32 cellular contexts compared by ENCODE assay signal in genomic region chr13:74144269-74144668, GRCh38.
"Had no signal": no experiment of that assay in that cellular context is flagged by ENCODE, and none has a peak within 500 bp of the region (broad histone marks: within the 10 kb centered on the region; RNA-seq: fewer than 3 reads in every experiment).

No MANE protein-coding gene starts in this region.

- H3K36me3 Mint-ChIP-seq: activated CD4-positive, alpha-beta memory T cell treated with anti-CD3 and anti-CD28 coated beads for 36 hours; activated naive CD4-positive, alpha-beta T cell treated with anti-CD3 and anti-CD28 coated beads, Interleukin-2, amount 10 ng/mL, durations not matched to agents 7 days and 5 days; activated naive CD4-positive, alpha-beta T cell treated with anti-CD3 and anti-CD28 coated beads, Interleukin-2, amount 50 U/mL, for 72 hours; activated naive CD8-positive, alpha-beta T cell treated with anti-CD3 and anti-CD28 coated beads, Interleukin-2, amount 10 ng/mL, durations not matched to agents 7 days and 5 days; brain had no signal

- H3K4me1 Mint-ChIP-seq: activated CD4-positive, alpha-beta T cell treated with anti-CD3 and anti-CD28 coated beads for 36 hours; activated CD4-positive, alpha-beta T cell treated with anti-CD3 and anti-CD28 coated beads, Interleukin-2, amount 10 ng/mL, durations not matched to agents 24 days and 14 days; activated naive CD4-positive, alpha-beta T cell treated with anti-CD3 and anti-CD28 coated beads, Interleukin-2, amount 10 ng/mL, durations not matched to agents 7 days and 5 days; activated naive CD8-positive, alpha-beta T cell treated with anti-CD3 and anti-CD28 coated beads, Interleukin-2, amount 10 ng/mL, durations not matched to agents 7 days and 5 days had no signal

- H3K4me3 ChIP-seq: ascending aorta, breast epithelium, cardiac muscle cell, colonic mucosa, heart left ventricle had no signal

- H3K27me3 ChIP-seq: ascending aorta, breast epithelium, cardiac muscle cell, colonic mucosa, heart left ventricle had no signal

- H3K27me3 Mint-ChIP-seq: activated CD4-positive, alpha-beta memory T cell treated with anti-CD3 and anti-CD28 coated beads for 36 hours; activated CD4-positive, alpha-beta T cell treated with anti-CD3 and anti-CD28 coated beads for 36 hours; activated naive CD8-positive, alpha-beta T cell treated with anti-CD3 and anti-CD28 coated beads, Interleukin-2, amount 10 ng/mL, durations not matched to agents 7 days and 5 days; activated T-cell treated with anti-CD3 and anti-CD28 coated beads, Interleukin-2, amount 50 U/mL, for 24 hours; T-helper 17 cell had no signal

- DNase-seq: activated CD4-positive, alpha-beta memory T cell treated with anti-CD3 and anti-CD28 coated beads for 36 hours; activated CD4-positive, alpha-beta T cell treated with anti-CD3 and anti-CD28 coated beads for 36 hours; activated CD4-positive, alpha-beta T cell treated with anti-CD3 and anti-CD28 coated beads, Interleukin-2, amount 10 ng/mL, durations not matched to agents 24 days and 14 days; activated CD4-positive, CD25-positive, alpha-beta regulatory T cell; activated CD4-positive, CD25-positive, alpha-beta regulatory T cell treated with anti-CD3 and anti-CD28 coated beads, Interleukin-2, amount 50 U/mL, for 72 hours; activated CD8-positive, alpha-beta memory T cell treated with anti-CD3 and anti-CD28 coated beads, Interleukin-2, amount 50 U/mL, for 48 hours; activated CD8-positive, alpha-beta T cell treated with anti-CD3 and anti-CD28 coated beads, Interleukin-2, amount 10 ng/mL, durations not matched to agents 7 days and 5 days; activated gamma-delta T cell; activated naive CD4-positive, alpha-beta T cell; activated naive CD4-positive, alpha-beta T cell treated with anti-CD3 and anti-CD28 coated beads, Interleukin-2, amount 10 ng/mL, durations not matched to agents 7 days and 5 days; activated naive CD8-positive, alpha-beta T cell treated with anti-CD3 and anti-CD28 coated beads, Interleukin-2, amount 10 ng/mL, durations not matched to agents 7 days and 5 days; activated T-cell treated with anti-CD3 and anti-CD28 coated beads for 4 hours; activated T-cell treated with anti-CD3 and anti-CD28 coated beads, Interleukin-2, amount 50 U/mL, for 24 hours; activated T-cell treated with anti-CD3 and anti-CD28 coated beads, Interleukin-2, amount 50 U/mL, for 72 hours; central memory CD4-positive, alpha-beta T cell; cerebellar nuclear complex; colonic mucosa; effector CD8-positive, alpha-beta T cell; foreskin fibroblast; heart left ventricle; T-helper 1 cell; T-helper 17 cell; T1000 had no signal

- H3K4me3 Mint-ChIP-seq: activated CD4-positive, alpha-beta memory T cell treated with anti-CD3 and anti-CD28 coated beads for 36 hours; activated CD4-positive, alpha-beta T cell treated with anti-CD3 and anti-CD28 coated beads for 36 hours; activated CD4-positive, alpha-beta T cell treated with anti-CD3 and anti-CD28 coated beads, Interleukin-2, amount 10 ng/mL, durations not matched to agents 24 days and 14 days; activated CD8-positive, alpha-beta T cell treated with anti-CD3 and anti-CD28 coated beads, Interleukin-2, amount 10 ng/mL, durations not matched to agents 7 days and 5 days; activated naive CD4-positive, alpha-beta T cell treated with anti-CD3 and anti-CD28 coated beads, Interleukin-2, amount 10 ng/mL, durations not matched to agents 7 days and 5 days; activated naive CD8-positive, alpha-beta T cell treated with anti-CD3 and anti-CD28 coated beads, Interleukin-2, amount 10 ng/mL, durations not matched to agents 7 days and 5 days; activated T-cell treated with anti-CD3 and anti-CD28 coated beads, Interleukin-2, amount 50 U/mL, for 24 hours; activated T-cell treated with anti-CD3 and anti-CD28 coated beads, Interleukin-2, amount 50 U/mL, for 72 hours; brain; T-helper 17 cell; T-helper 2 cell treated with Interferon-gamma antibody and Interleukin-4, amounts not matched to agents 5 μg/mL and 100 μg/mL, for 36 hours had no signal

- H3K27ac ChIP-seq: ascending aorta, breast epithelium, cardiac muscle cell, colonic mucosa, epithelial cell of prostate, heart left ventricle had no signal

- ATAC-seq: activated CD4-positive, alpha-beta T cell treated with anti-CD3 and anti-CD28 coated beads for 36 hours; activated CD8-positive, alpha-beta T cell treated with anti-CD3 and anti-CD28 coated beads, Interleukin-2, amount 10 ng/mL, durations not matched to agents 7 days and 5 days; activated naive CD4-positive, alpha-beta T cell treated with anti-CD3 and anti-CD28 coated beads, Interleukin-2, amount 50 U/mL, for 72 hours; activated T-cell treated with anti-CD3 and anti-CD28 coated beads, Interleukin-2, amount 50 U/mL, for 72 hours; heart left ventricle; T-helper 17 cell had no signal

- H3K9me3 Mint-ChIP-seq: activated CD4-positive, alpha-beta memory T cell treated with anti-CD3 and anti-CD28 coated beads for 36 hours; activated CD4-positive, alpha-beta T cell treated with anti-CD3 and anti-CD28 coated beads, Interleukin-2, amount 10 ng/mL, durations not matched to agents 24 days and 14 days; activated naive CD4-positive, alpha-beta T cell treated with anti-CD3 and anti-CD28 coated beads, Interleukin-2, amount 10 ng/mL, durations not matched to agents 7 days and 5 days; activated naive CD8-positive, alpha-beta T cell treated with anti-CD3 and anti-CD28 coated beads, Interleukin-2, amount 10 ng/mL, durations not matched to agents 7 days and 5 days; activated T-cell treated with anti-CD3 and anti-CD28 coated beads, Interleukin-2, amount 50 U/mL, for 24 hours; activated T-cell treated with anti-CD3 and anti-CD28 coated beads, Interleukin-2, amount 50 U/mL, for 72 hours; brain; T-helper 2 cell treated with Interferon-gamma antibody and Interleukin-4, amounts not matched to agents 5 μg/mL and 100 μg/mL, for 36 hours had no signal

- H3K36me3 ChIP-seq: ascending aorta, breast epithelium, cardiac muscle cell, colonic mucosa, heart left ventricle had no signal

- H3K9me3 ChIP-seq: ascending aorta, breast epithelium, colonic mucosa, heart left ventricle had no signal

- H3K27ac Mint-ChIP-seq: activated CD4-positive, alpha-beta memory T cell treated with anti-CD3 and anti-CD28 coated beads for 36 hours; activated CD4-positive, alpha-beta T cell treated with anti-CD3 and anti-CD28 coated beads for 36 hours; activated CD4-positive, alpha-beta T cell treated with anti-CD3 and anti-CD28 coated beads, Interleukin-2, amount 10 ng/mL, durations not matched to agents 24 days and 14 days; activated CD8-positive, alpha-beta T cell treated with anti-CD3 and anti-CD28 coated beads, Interleukin-2, amount 10 ng/mL, durations not matched to agents 7 days and 5 days; activated naive CD4-positive, alpha-beta T cell treated with anti-CD3 and anti-CD28 coated beads, Interleukin-2, amount 10 ng/mL, durations not matched to agents 7 days and 5 days; activated naive CD4-positive, alpha-beta T cell treated with anti-CD3 and anti-CD28 coated beads, Interleukin-2, amount 50 U/mL, for 72 hours; activated naive CD8-positive, alpha-beta T cell treated with anti-CD3 and anti-CD28 coated beads, Interleukin-2, amount 10 ng/mL, durations not matched to agents 7 days and 5 days; activated T-cell treated with anti-CD3 and anti-CD28 coated beads, Interleukin-2, amount 50 U/mL, for 24 hours; activated T-cell treated with anti-CD3 and anti-CD28 coated beads, Interleukin-2, amount 50 U/mL, for 72 hours; T-helper 17 cell; T-helper 2 cell treated with Interferon-gamma antibody and Interleukin-4, amounts not matched to agents 5 μg/mL and 100 μg/mL, for 36 hours had no signal

- FAIRE-seq: endothelial cell of umbilical vein, frontal cortex had no signal

- H3K4me1 ChIP-seq: ascending aorta, breast epithelium, colonic mucosa had no signal
